In the genomic region with DNA sequence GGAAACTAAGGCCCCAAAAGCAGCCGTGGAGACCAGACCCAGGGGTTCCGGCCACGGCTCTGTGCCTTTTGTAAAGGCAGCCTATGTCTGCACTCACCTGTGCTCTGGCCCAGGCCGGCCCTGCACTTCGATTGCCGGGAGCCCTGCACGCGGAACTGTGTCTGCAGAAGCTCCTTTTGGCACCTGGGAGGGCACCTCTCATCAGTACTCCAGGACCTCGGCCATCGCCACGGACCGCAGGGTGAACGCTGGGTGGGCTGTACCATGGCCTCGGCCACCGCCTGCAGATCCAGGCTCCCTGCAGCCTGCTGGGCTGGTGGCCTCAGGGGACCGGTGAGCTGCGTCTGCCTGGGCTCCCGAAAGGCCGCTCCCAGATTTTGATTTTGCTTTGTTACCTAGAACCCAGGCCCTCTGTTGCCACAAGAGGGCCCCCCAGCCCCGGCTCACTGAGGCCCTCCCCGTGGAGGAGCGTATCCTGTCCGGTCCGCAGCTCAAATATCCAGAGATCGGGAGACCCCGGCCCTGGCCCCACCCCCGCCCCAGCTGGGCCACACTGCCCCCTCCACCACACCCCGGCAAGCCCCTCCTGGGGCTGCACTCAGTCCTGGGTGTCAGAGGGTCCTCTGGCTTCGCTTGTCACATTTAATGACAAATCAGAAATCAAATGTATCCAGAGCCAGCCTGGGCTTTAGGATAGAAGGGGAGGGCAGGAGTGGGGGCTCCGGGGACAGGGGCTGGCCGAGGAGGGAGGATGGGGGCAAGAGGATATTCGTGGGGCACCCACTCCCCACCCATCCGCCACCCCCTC, we compare ENCODE assay signal across 8 cellular contexts.
DNase-seq lines count a peak whose midpoint lies in the region; ATAC-seq and TF ChIP-seq lines count a peak whose summit lies in the region.

No MANE protein-coding gene starts in this region.

- peak; percentile 97 for ATAC-seq in GM23338
- ATAC-seq in activated CD8-positive, alpha-beta T cell treated with anti-CD3 and anti-CD28 coated beads for 36 hours: peak; percentile 86
- ATAC-seq in mucosa of descending colon: peak; percentile 98
- no peak for ATAC-seq in HG02610 (IDR thresholded peaks at IDR 0.05; ENCODE audit: unreplicated experiment)

- peak overlapping the region; percentile 98 for H2AFZ ChIP-seq in GM23338

- H3K36me3 ChIP-seq in GM23338 (ENCODE audit: insufficient read depth): no peaks in the 10 kb centered on the region
- H3K36me3 ChIP-seq in endodermal cell (ENCODE audit: control insufficient read depth, insufficient read depth, low read length): no peaks in the 10 kb centered on the region
- H3K36me3 ChIP-seq in mucosa of descending colon (ENCODE audit: low read depth): no peaks in the 10 kb centered on the region

- no peak overlapping the region for H3K27ac Mint-ChIP-seq in GM23338
- H3K27ac Mint-ChIP-seq in activated CD8-positive, alpha-beta T cell treated with anti-CD3 and anti-CD28 coated beads for 36 hours: no peak overlapping the region
- no peak overlapping the region for H3K27ac Mint-ChIP-seq in endodermal cell

- POLR2A ChIA-PET in activated CD8-positive, alpha-beta T cell treated with anti-CD3 and anti-CD28 coated beads for 36 hours (lab: Charles Lee): interaction anchor here (0.8 to 1.0 kb wide), 2 partner anchors 15 to 61 kb away, joined by 3 read pairs; no protein-coding TSS in a partner anchor

- DNase-seq in AG08395 (ENCODE audit: low spot score) (peak; percentile 89), GM23338 (ENCODE audit: low spot score) (peak; percentile 94), NCI-H748 (lab: John Stamatoyannopoulos, UW; ENCODE audit: unreplicated experiment) (peak; percentile 74), endodermal cell (peak; percentile 94), mucosa of descending colon (peak in 2 of 3 donors; percentile 87 to 89)
- DNase-seq in activated CD8-positive, alpha-beta T cell treated with anti-CD3 and anti-CD28 coated beads for 36 hours: peak; percentile 81
- DNase-seq in stimulated activated CD8-positive, alpha-beta memory T cell treated with anti-CD3 and anti-CD28 coated beads, Interleukin-4, amount 100 ng/mL, for 1 hour (ENCODE audit: low read depth in 2 of 2, low spot score in 1 of 2): peak; percentile 28 to 39

- H3K27ac ChIP-seq in GM23338 (ENCODE audit: low read depth) (no peak overlapping the region), endodermal cell (ENCODE audit: low read depth, low read length) (no peak overlapping the region)

- H4K20me1 ChIP-seq in GM23338 (replicated peaks; ENCODE audit: insufficient read depth): no peaks in the 10 kb centered on the region

- H3K36me3 Mint-ChIP-seq in GM23338 (ENCODE audit: low read depth): no peaks in the 10 kb centered on the region
- no peaks in the 10 kb centered on the region for H3K36me3 Mint-ChIP-seq in activated CD8-positive, alpha-beta T cell treated with anti-CD3 and anti-CD28 coated beads for 36 hours (ENCODE audit: low read depth)
- H3K36me3 Mint-ChIP-seq in endodermal cell (ENCODE audit: low read depth): peaks cover 2% of the 10 kb centered on the region

- peaks cover 10% of the 10 kb centered on the region; the same call in 1 of the 2 replicates for H3F3A ChIP-seq in GM23338 (replicated peaks; ENCODE audit: low read depth)

- H3K4me2 ChIP-seq in GM23338: peak overlapping the region; percentile 69; the same call in 1 of the 2 replicates

- H3K4me3 Mint-ChIP-seq in GM23338 (no peak overlapping the region; the same call in 2 of the 3 replicates), endodermal cell (no peak overlapping the region)
- H3K4me3 Mint-ChIP-seq in activated CD8-positive, alpha-beta T cell treated with anti-CD3 and anti-CD28 coated beads for 36 hours: no peak overlapping the region

- H3K9me3 Mint-ChIP-seq in GM23338 (peaks cover 1% of the 10 kb centered on the region; the same call in 1 of the 3 replicates), endodermal cell (peaks cover 12% of the 10 kb centered on the region)
- H3K9me3 Mint-ChIP-seq in activated CD8-positive, alpha-beta T cell treated with anti-CD3 and anti-CD28 coated beads for 36 hours: no peaks in the 10 kb centered on the region

- H3K27me3 Mint-ChIP-seq in GM23338 (ENCODE audit: insufficient read depth, low read depth, poor library complexity) (peaks cover 16% of the 10 kb centered on the region), endodermal cell (ENCODE audit: insufficient read depth) (peaks cover 23% of the 10 kb centered on the region)
- no peaks in the 10 kb centered on the region for H3K27me3 Mint-ChIP-seq in activated CD8-positive, alpha-beta T cell treated with anti-CD3 and anti-CD28 coated beads for 36 hours

- TF ChIP-seq CTCF in GM23338 (conservative IDR thresholded peaks at IDR 0.05; ENCODE audit: low read depth in 2 of 2): peak; percentile 69 to 84
- TF ChIP-seq CTCF in activated CD8-positive, alpha-beta T cell treated with anti-CD3 and anti-CD28 coated beads for 36 hours (IDR thresholded peaks at IDR 0.05): peak; percentile 79
- TF ChIP-seq CTCF in endodermal cell (conservative IDR thresholded peaks at IDR 0.05): peak; percentile 92
- TF ChIP-seq CTCF in mucosa of descending colon (IDR thresholded peaks at IDR 0.05): peak; percentile 72

- H3K4me1 ChIP-seq in GM23338 (ENCODE audit: insufficient read depth) (peaks cover 5% of the 10 kb centered on the region; the same call in 1 of the 2 replicates), endodermal cell (ENCODE audit: control insufficient read depth, insufficient read depth, low read length) (no peaks in the 10 kb centered on the region), mucosa of descending colon (ENCODE audit: low read depth) (no peaks in the 10 kb centered on the region)

- H3K79me2 ChIP-seq in GM23338 (replicated peaks; ENCODE audit: insufficient read depth): no peaks in the 10 kb centered on the region

- H3K9me3 ChIP-seq in endodermal cell (ENCODE audit: control insufficient read depth, low read length) (peaks cover 7% of the 10 kb centered on the region), mucosa of descending colon (no peaks in the 10 kb centered on the region)

- WGBS in endodermal cell (ENCODE audit: insufficient coverage in 1 of 2, insufficient read length in 1 of 2), 2 experiments: 37 to 45% methylated on average over 20 to 30 of the region's 33 CpGs

- intact Hi-C loops in activated CD8-positive, alpha-beta T cell treated with anti-CD3 and anti-CD28 coated beads for 36 hours (cut with micrococcal nuclease): loop anchor here (5.0 kb wide), 1 partner anchor 224 kb away; no protein-coding TSS in a partner anchor
- intact Hi-C loops in mucosa of descending colon (cut with DNase I, micrococcal nuclease): loop anchor here (2.0 to 5.0 kb wide), 2 partner anchors 224 to 226 kb away; no protein-coding TSS in a partner anchor

- H3K27me3 ChIP-seq in GM23338 (ENCODE audit: insufficient read depth) (no peaks in the 10 kb centered on the region), endodermal cell (ENCODE audit: control insufficient read depth, insufficient read depth, low read length, poor library complexity, severe bottlenecking) (no peaks in the 10 kb centered on the region)

- peak overlapping the region; percentile 41; the same call in 1 of the 2 replicates for H3K4me3 ChIP-seq in GM23338
- no peak overlapping the region for H3K4me3 ChIP-seq in endodermal cell (ENCODE audit: low read length)
- H3K4me3 ChIP-seq in mucosa of descending colon: no peak overlapping the region

- H3K4me1 Mint-ChIP-seq in GM23338: peaks cover 9% of the 10 kb centered on the region
- peaks cover 17% of the 10 kb centered on the region for H3K4me1 Mint-ChIP-seq in activated CD8-positive, alpha-beta T cell treated with anti-CD3 and anti-CD28 coated beads for 36 hours (ENCODE audit: low read depth)
- peaks cover 10% of the 10 kb centered on the region for H3K4me1 Mint-ChIP-seq in endodermal cell

- H3K9me2 ChIP-seq in GM23338 (ENCODE audit: insufficient read depth): no peaks in the 10 kb centered on the region

- CTCF ChIA-PET in activated CD8-positive, alpha-beta T cell treated with anti-CD3 and anti-CD28 coated beads for 36 hours (lab: Charles Lee): interaction anchor here (0.6 to 3.1 kb wide), 48 partner anchors 9 to 1048 kb away, joined by 3 to 46 read pairs (median 3); no protein-coding TSS in a partner anchor

- H3K9ac ChIP-seq in endodermal cell (ENCODE audit: extremely low read depth, low read length, poor library complexity, severe bottlenecking): no peak overlapping the region

TF ChIP-seq in GM23338, 12 proteins besides CTCF, POLR2A, EP300 and RAD21:
- TF ChIP-seq EZH2phosphoT487 (IDR thresholded peaks at IDR 0.05; ENCODE audit: unreplicated experiment): no peak
TF ChIP-seq in GM23338: peak in this region for 0.

Comparison
In these comparisons a context has a peak if more than half of its experiments do, and no peak if none do; other contexts are left out.
1. DNase-seq: peak in every context shown above with its lines; median percentile 94 in GM23338; 94 in endodermal cell; 89 in AG08395; 88 in mucosa of descending colon; 81 in activated CD8-positive, alpha-beta T cell treated with anti-CD3 and anti-CD28 coated beads for 36 hours; 74 in NCI-H748; 34 in stimulated activated CD8-positive, alpha-beta memory T cell treated with anti-CD3 and anti-CD28 coated beads, Interleukin-4, amount 100 ng/mL, for 1 hour.